Comparison of ENCODE assay signal across 37 cellular contexts in the genomic region with DNA sequence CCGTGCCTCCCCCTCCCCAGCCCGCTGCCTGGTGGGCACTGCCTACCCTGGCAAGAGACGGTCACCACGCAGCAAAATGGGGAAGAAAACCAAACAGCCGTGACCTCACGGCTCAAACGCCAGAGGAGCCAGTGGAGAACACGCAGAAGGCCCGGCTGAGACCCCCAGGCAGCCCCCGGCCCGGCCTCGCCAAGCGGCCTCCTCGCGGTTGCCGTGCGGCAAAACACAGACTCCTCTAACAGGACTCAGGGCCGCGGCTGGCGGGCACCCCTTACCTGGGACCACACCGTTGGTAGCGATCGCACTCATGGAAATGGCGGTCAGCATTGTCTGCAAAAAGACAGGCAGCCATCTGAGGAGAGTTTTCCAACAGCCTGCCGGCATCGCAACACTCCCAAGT.
"Had no signal": no experiment of that assay in that cellular context is flagged by ENCODE, and none has a peak within 500 bp of the region (broad histone marks: within the 10 kb centered on the region; RNA-seq: fewer than 3 reads in every experiment).

No MANE protein-coding gene starts in this region.

- ATAC-seq: activated naive CD8-positive, alpha-beta T cell treated with anti-CD3 and anti-CD28 coated beads, Interleukin-2, amount 50 U/mL, for 24 hours; activated T-cell treated with anti-CD3 and anti-CD28 coated beads, Interleukin-2, amount 50 U/mL, for 4 hours; activated T-cell treated with anti-CD3 and anti-CD28 coated beads, Interleukin-2, amount 50 U/mL, for 72 hours; activated T-helper 17 cell treated with anti-CD3 and anti-CD28 coated beads, Interleukin-2, amount 50 U/mL, for 72 hours; body of pancreas had no signal

- H3K27ac Mint-ChIP-seq: activated naive CD4-positive, alpha-beta T cell treated with anti-CD3 and anti-CD28 coated beads for 36 hours; activated naive CD4-positive, alpha-beta T cell treated with anti-CD3 and anti-CD28 coated beads, Interleukin-2, amount 10 ng/mL, durations not matched to agents 7 days and 5 days; activated naive CD4-positive, alpha-beta T cell treated with anti-CD3 and anti-CD28 coated beads, Interleukin-2, amount 50 U/mL, for 24 hours; activated naive CD8-positive, alpha-beta T cell; activated naive CD8-positive, alpha-beta T cell treated with anti-CD3 and anti-CD28 coated beads for 36 hours; activated naive CD8-positive, alpha-beta T cell treated with anti-CD3 and anti-CD28 coated beads, Interleukin-2, amount 10 ng/mL, durations not matched to agents 7 days and 5 days; activated naive CD8-positive, alpha-beta T cell treated with anti-CD3 and anti-CD28 coated beads, Interleukin-2, amount 50 U/mL, for 24 hours; activated T-cell treated with anti-CD3 and anti-CD28 coated beads, Interleukin-2, amount 50 U/mL, for 24 hours; activated T-cell treated with anti-CD3 and anti-CD28 coated beads, Interleukin-2, amount 50 U/mL, for 72 hours; activated T-helper 1 cell treated with anti-CD3 and anti-CD28 coated beads, Interleukin-12 subunit alpha, Interleukin-12 subunit beta, Interleukin-2, Interleukin-4 antibody, amounts not matched to agents 30 ng/mL and 10 ng/mL and 1 ng/mL, durations not matched to agents 14 hours and 24 hours and 36 hours; activated T-helper 17 cell treated with anti-CD3 and anti-CD28 coated beads, Interleukin-2, amount 50 U/mL, for 72 hours; activated T-helper 2 cell treated with anti-CD3 and anti-CD28 coated beads, Interferon-gamma antibody, Interleukin-2, Interleukin-4, amounts not matched to agents 10 μg/mL and 5 μg/mL and 100 μg/mL, durations not matched to agents 14 hours and 24 hours and 36 hours; brain had no signal

- H3K27ac ChIP-seq: adrenal gland, ascending aorta, body of pancreas, brain microvascular endothelial cell, breast epithelium, cardiac muscle cell had no signal

- H3K36me3 Mint-ChIP-seq: activated naive CD4-positive, alpha-beta T cell treated with anti-CD3 and anti-CD28 coated beads, Interleukin-2, amount 50 U/mL, for 24 hours; activated naive CD8-positive, alpha-beta T cell had no signal

- H3K27me3 ChIP-seq: adrenal gland, ascending aorta, body of pancreas, brain microvascular endothelial cell, breast epithelium, cardiac muscle cell had no signal

- H3K9me3 ChIP-seq: adrenal gland, ascending aorta, body of pancreas, breast epithelium had no signal

- H3K4me1 ChIP-seq: ascending aorta, breast epithelium had no signal

- H3K36me3 ChIP-seq: brain microvascular endothelial cell had no signal

- H3K4me3 ChIP-seq: adrenal gland, ascending aorta, body of pancreas, breast epithelium, cardiac muscle cell had no signal

- DNase-seq: activated effector memory CD4-positive, alpha-beta T cell treated with anti-CD3 and anti-CD28 coated beads, Interleukin-2, amount 50 U/mL, for 16 hours; activated effector memory CD4-positive, alpha-beta T cell treated with Interleukin-2 at 50 U/mL for 16 hours; activated gamma-delta T cell; activated gamma-delta T cell treated with Interleukin-2 at 50 U/mL for 16 hours; activated naive CD4-positive, alpha-beta T cell; activated naive CD4-positive, alpha-beta T cell treated with anti-CD3 and anti-CD28 coated beads for 36 hours; activated naive CD4-positive, alpha-beta T cell treated with anti-CD3 and anti-CD28 coated beads, Interleukin-2, amount 10 ng/mL, durations not matched to agents 7 days and 5 days; activated naive CD4-positive, alpha-beta T cell treated with anti-CD3 and anti-CD28 coated beads, Interleukin-2, amount 50 U/mL, for 16 hours; activated naive CD4-positive, alpha-beta T cell treated with Interleukin-2 at 50 U/mL for 16 hours; activated naive CD8-positive, alpha-beta T cell treated with anti-CD3 and anti-CD28 coated beads for 36 hours; activated naive CD8-positive, alpha-beta T cell treated with anti-CD3 and anti-CD28 coated beads, Interleukin-2, amount 10 ng/mL, durations not matched to agents 7 days and 5 days; activated naive CD8-positive, alpha-beta T cell treated with anti-CD3 and anti-CD28 coated beads, Interleukin-2, amount 50 U/mL, for 24 hours; activated T-cell treated with anti-CD3 and anti-CD28 coated beads, Interleukin-2, amount 50 U/mL, for 1 hour; activated T-cell treated with anti-CD3 and anti-CD28 coated beads, Interleukin-2, amount 50 U/mL, for 24 hours; activated T-cell treated with anti-CD3 and anti-CD28 coated beads, Interleukin-2, amount 50 U/mL, for 4 hours; activated T-cell treated with anti-CD3 and anti-CD28 coated beads, Interleukin-2, amount 50 U/mL, for 48 hours; activated T-cell treated with anti-CD3 and anti-CD28 coated beads, Interleukin-2, amount 50 U/mL, for 72 hours; adrenal gland; amniotic stem cell; amygdala; anterior cingulate cortex; aorta; body of pancreas; brain microvascular endothelial cell; caudate nucleus; central memory CD4-positive, alpha-beta T cell; cerebellar nuclear complex had no signal

- H3K9me3 Mint-ChIP-seq: activated naive CD4-positive, alpha-beta T cell treated with anti-CD3 and anti-CD28 coated beads for 36 hours; activated naive CD4-positive, alpha-beta T cell treated with anti-CD3 and anti-CD28 coated beads, Interleukin-2, amount 50 U/mL, for 24 hours; activated naive CD8-positive, alpha-beta T cell treated with anti-CD3 and anti-CD28 coated beads for 36 hours; activated naive CD8-positive, alpha-beta T cell treated with anti-CD3 and anti-CD28 coated beads, Interleukin-2, amount 10 ng/mL, durations not matched to agents 7 days and 5 days; activated naive CD8-positive, alpha-beta T cell treated with anti-CD3 and anti-CD28 coated beads, Interleukin-2, amount 50 U/mL, for 24 hours; activated T-cell treated with anti-CD3 and anti-CD28 coated beads, Interleukin-2, amount 50 U/mL, for 24 hours; activated T-cell treated with anti-CD3 and anti-CD28 coated beads, Interleukin-2, amount 50 U/mL, for 4 hours; activated T-cell treated with anti-CD3 and anti-CD28 coated beads, Interleukin-2, amount 50 U/mL, for 72 hours; activated T-helper 1 cell treated with anti-CD3 and anti-CD28 coated beads, Interleukin-12 subunit alpha, Interleukin-12 subunit beta, Interleukin-2, Interleukin-4 antibody, amounts not matched to agents 30 ng/mL and 10 ng/mL and 1 ng/mL, durations not matched to agents 14 hours and 24 hours and 36 hours; activated T-helper 17 cell treated with anti-CD3 and anti-CD28 coated beads, Interleukin-2, amount 50 U/mL, for 72 hours; activated T-helper 2 cell treated with anti-CD3 and anti-CD28 coated beads, Interferon-gamma antibody, Interleukin-2, Interleukin-4, amounts not matched to agents 10 μg/mL and 5 μg/mL and 100 μg/mL, durations not matched to agents 14 hours and 24 hours and 36 hours; brain; central memory CD8-positive, alpha-beta T cell had no signal
